Comparison of ENCODE assay signal across 8 cellular contexts in the genomic region with DNA sequence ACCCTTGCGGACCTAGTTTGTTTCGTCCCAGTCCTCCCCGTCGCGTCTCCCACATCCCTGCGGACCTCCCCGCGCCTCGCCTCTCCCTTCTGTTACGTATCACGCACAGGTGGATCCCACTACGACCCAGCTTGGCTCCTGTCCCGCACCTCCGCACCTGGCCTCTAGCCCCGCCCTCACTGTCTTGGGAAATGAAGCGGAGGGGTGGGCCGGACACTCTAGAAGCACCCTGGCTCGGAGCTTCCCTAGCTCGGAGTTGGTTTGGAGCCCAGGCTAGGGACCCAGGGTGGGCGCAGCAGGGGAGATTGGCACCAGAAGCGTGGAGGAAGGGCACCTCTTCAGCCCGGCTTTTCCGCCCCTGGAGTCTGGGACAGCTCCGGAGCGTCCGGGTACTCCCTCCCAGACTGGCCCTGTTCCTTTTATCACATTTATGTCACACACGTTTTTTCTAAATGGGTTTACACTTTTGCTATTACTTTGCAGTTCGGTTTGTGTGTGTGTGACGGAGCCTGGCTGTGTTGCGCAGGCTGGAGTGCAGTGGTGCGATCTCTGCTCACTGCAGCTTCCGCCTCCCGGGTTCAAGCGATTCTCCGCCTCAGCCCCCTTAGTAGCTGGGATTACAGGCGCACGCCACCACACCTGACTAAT. TPM values are rescaled to one million over a fixed set of nuclear protein-coding genes. Genes with fewer than 3 reads are reported as not detected.
DNase-seq lines count a peak whose midpoint lies in the region; ATAC-seq and TF ChIP-seq lines count a peak whose summit lies in the region.

No MANE protein-coding gene starts in this region.

- peaks cover 16% of the 10 kb centered on the region for H3K4me1 ChIP-seq in osteoblast (ENCODE audit: insufficient read depth, low read length)

- no peaks in the 10 kb centered on the region for H3K9me3 ChIP-seq in osteoblast (ENCODE audit: low read depth, low read length)

- no peaks in the 10 kb centered on the region for H3K27me3 Mint-ChIP-seq in activated naive CD4-positive, alpha-beta T cell treated with anti-CD3 and anti-CD28 coated beads, Interleukin-2, amount 10 ng/mL, durations not matched to agents 7 days and 5 days
- H3K27me3 Mint-ChIP-seq in glutamatergic neuron (ENCODE audit: unreplicated experiment) = peaks cover 17% of the 10 kb centered on the region

- POLR2A ChIA-PET in BJ (lab: Charles Lee) = interaction anchor here (0.6 kb wide), 1 partner anchor 23 kb away, joined by 5 read pairs; no protein-coding TSS in a partner anchor

- peaks cover 24% of the 10 kb centered on the region for H3K36me3 ChIP-seq in BJ (ENCODE audit: control insufficient read depth, insufficient read depth, low read length)
- peaks cover 18% of the 10 kb centered on the region for H3K36me3 ChIP-seq in osteoblast (ENCODE audit: insufficient read depth, low read length)

- H3K27me3 ChIP-seq in BJ (ENCODE audit: control insufficient read depth, insufficient read depth, low read length) (no peaks in the 10 kb centered on the region), osteoblast (ENCODE audit: insufficient read depth, low read length) (no peaks in the 10 kb centered on the region)

- no peaks in the 10 kb centered on the region for H3K9me3 Mint-ChIP-seq in activated naive CD4-positive, alpha-beta T cell treated with anti-CD3 and anti-CD28 coated beads, Interleukin-2, amount 10 ng/mL, durations not matched to agents 7 days and 5 days
- H3K9me3 Mint-ChIP-seq in glutamatergic neuron (ENCODE audit: unreplicated experiment) = peaks cover 11% of the 10 kb centered on the region

- H3K4me3 ChIP-seq in BJ (ENCODE audit: low read depth, low read length) (peak overlapping the region; percentile 57), HFF-Myc (replicated peaks; ENCODE audit: low read depth, low read length) (peak overlapping the region; percentile 47), osteoblast (ENCODE audit: insufficient read depth, low read length) (peak overlapping the region; percentile 87)

- ATAC-seq in GM18909 (IDR thresholded peaks at IDR 0.05; ENCODE audit: poor library complexity, unreplicated experiment) = no peak
- ATAC-seq in HG02610 (IDR thresholded peaks at IDR 0.05; ENCODE audit: unreplicated experiment) = no peak

- TF ChIP-seq CTCF in BJ (IDR thresholded peaks at IDR 0.05; ENCODE audit: insufficient read depth, low read depth, low read length) (no peak), HFF-Myc (IDR thresholded peaks at IDR 0.05; ENCODE audit: low read depth, low read length, missing control alignments) (no peak), glutamatergic neuron (IDR thresholded peaks at IDR 0.05; ENCODE audit: partially characterized antibody, unreplicated experiment) (no peak), osteoblast (IDR thresholded peaks at IDR 0.05; ENCODE audit: extremely low read depth, low read depth, low read length) (no peak)

- peaks cover 7% of the 10 kb centered on the region for H3K79me2 ChIP-seq in osteoblast (ENCODE audit: insufficient read depth, low read length)

- peaks cover 10% of the 10 kb centered on the region for H4K20me1 ChIP-seq in osteoblast (ENCODE audit: insufficient read depth, low read length)

- peak overlapping the region; percentile 97 for H3K4me3 Mint-ChIP-seq in activated naive CD4-positive, alpha-beta T cell treated with anti-CD3 and anti-CD28 coated beads, Interleukin-2, amount 10 ng/mL, durations not matched to agents 7 days and 5 days
- peak overlapping the region; percentile 93 for H3K4me3 Mint-ChIP-seq in glutamatergic neuron (ENCODE audit: unreplicated experiment)

- H3K27ac ChIP-seq in osteoblast (ENCODE audit: low read depth, low read length) = peak overlapping the region; percentile 42

- peaks cover 44% of the 10 kb centered on the region for H3K4me1 Mint-ChIP-seq in activated naive CD4-positive, alpha-beta T cell treated with anti-CD3 and anti-CD28 coated beads, Interleukin-2, amount 10 ng/mL, durations not matched to agents 7 days and 5 days
- peaks cover 5% of the 10 kb centered on the region for H3K4me1 Mint-ChIP-seq in glutamatergic neuron (ENCODE audit: low read depth, unreplicated experiment)

- H3K36me3 Mint-ChIP-seq in activated naive CD4-positive, alpha-beta T cell treated with anti-CD3 and anti-CD28 coated beads, Interleukin-2, amount 10 ng/mL, durations not matched to agents 7 days and 5 days = peaks cover 1% of the 10 kb centered on the region
- no peaks in the 10 kb centered on the region for H3K36me3 Mint-ChIP-seq in glutamatergic neuron (ENCODE audit: unreplicated experiment)

- peak overlapping the region; percentile 99 for H3K4me2 ChIP-seq in osteoblast (ENCODE audit: insufficient read depth, low read length)

- CTCF ChIA-PET in BJ (lab: Yijun Ruan, JAX) = interaction anchor here (1.7 kb wide), 1 partner anchor 31 kb away, joined by 4 read pairs; no protein-coding TSS in a partner anchor
- CTCF ChIA-PET in activated naive CD4-positive, alpha-beta T cell treated with anti-CD3 and anti-CD28 coated beads, Interleukin-2, amount 10 ng/mL, durations not matched to agents 7 days and 5 days (lab: Charles Lee) = interaction anchor here (2.0 kb wide), 1 partner anchor 12 kb away, joined by 7 read pairs; a partner anchor contains a TSS

- peak overlapping the region; percentile 99 for H3K27ac Mint-ChIP-seq in activated naive CD4-positive, alpha-beta T cell treated with anti-CD3 and anti-CD28 coated beads, Interleukin-2, amount 10 ng/mL, durations not matched to agents 7 days and 5 days
- H3K27ac Mint-ChIP-seq in glutamatergic neuron (ENCODE audit: unreplicated experiment) = peak overlapping the region; percentile 83

- H2AFZ ChIP-seq in osteoblast (ENCODE audit: low read length) = peak overlapping the region; percentile 77

- no peak for DNase-seq in BJ (ENCODE audit: low read depth)
- no peak for DNase-seq in HFF-Myc (ENCODE audit: extremely low read depth, low read depth)
- peak; percentile 77 for DNase-seq in OCI-M1 (lab: John Stamatoyannopoulos, UW)
- peak; percentile 77 for DNase-seq in activated naive CD4-positive, alpha-beta T cell treated with anti-CD3 and anti-CD28 coated beads, Interleukin-2, amount 10 ng/mL, durations not matched to agents 7 days and 5 days
- no peak for DNase-seq in glutamatergic neuron
- DNase-seq in osteoblast (ENCODE audit: insufficient read length, low spot score, missing footprints) = peak; percentile 81

RNA-seq across cellular contexts. Expression of a gene that starts 1.4 kb away (rescaled TPM):
- polyA plus RNA-seq in BJ (2011; rRNA removed) = not detected in 2 replicates
- not detected in 2 replicates for polyA minus RNA-seq in BJ (2011; rRNA and poly(A)+ RNA removed)
- total RNA-seq in glutamatergic neuron (ENCODE audit: unreplicated experiment) (not detected), osteoblast (not detected in 2 replicates)

RNA-seq across cellular contexts. Expression of a gene that starts 5.2 kb away (rescaled TPM):
- polyA plus RNA-seq in BJ (2011; rRNA removed) = 25.0 and 31.3 TPM in 2 replicates
- polyA minus RNA-seq in BJ (2011; rRNA and poly(A)+ RNA removed) = 13.6 and 16.1 TPM in 2 replicates
- total RNA-seq in glutamatergic neuron (ENCODE audit: unreplicated experiment) = 113 TPM
- 19.2 and 23.2 TPM in 2 replicates for total RNA-seq in osteoblast

RNA-seq across cellular contexts. Expression of a gene that starts 12.4 kb away (rescaled TPM):
- polyA plus RNA-seq in BJ (2011; rRNA removed) = 9.5 and 15.9 TPM in 2 replicates
- polyA minus RNA-seq in BJ (2011; rRNA and poly(A)+ RNA removed) = 10.2 and 10.5 TPM in 2 replicates
- total RNA-seq in glutamatergic neuron (ENCODE audit: unreplicated experiment) (61.0 TPM), osteoblast (88.4 and 94.8 TPM in 2 replicates)

RNA-seq across cellular contexts. Expression of a gene that starts 18.9 kb away (rescaled TPM):
- polyA plus RNA-seq in BJ (2011; rRNA removed) = 15.4 and 32.9 TPM in 2 replicates
- 15.9 and 57.4 TPM in 2 replicates for polyA minus RNA-seq in BJ (2011; rRNA and poly(A)+ RNA removed)
- total RNA-seq in glutamatergic neuron (ENCODE audit: unreplicated experiment) = 274 TPM
- total RNA-seq in osteoblast = 18.8 and 22.7 TPM in 2 replicates

RNA-seq across cellular contexts. Expression of a gene that starts 57.7 kb away (rescaled TPM):
- polyA plus RNA-seq in BJ (2011; rRNA removed) = 6.0 and 9.2 TPM in 2 replicates
- polyA minus RNA-seq in BJ (2011; rRNA and poly(A)+ RNA removed) = 12.1 and 12.5 TPM in 2 replicates
- total RNA-seq in glutamatergic neuron (ENCODE audit: unreplicated experiment) = 58.4 TPM
- 15.9 and 16.6 TPM in 2 replicates for total RNA-seq in osteoblast

Comparison
In these comparisons a context has a peak if more than half of its experiments do, and no peak if none do; other contexts are left out.
1. DNase-seq: peak in OCI-M1 (single experiment), activated naive CD4-positive, alpha-beta T cell treated with anti-CD3 and anti-CD28 coated beads, Interleukin-2, amount 10 ng/mL, durations not matched to agents 7 days and 5 days (single experiment) and osteoblast (single experiment); none in BJ (single experiment), HFF-Myc (single experiment) and glutamatergic neuron (single experiment).
2. Peak in every context shown above with its lines, with median percentiles within 50 percentile points of each other: H3K4me3 ChIP-seq.